12 cellular contexts compared by ENCODE assay signal in genomic region chr14:68084256-68084655, GRCh38.
DNase-seq lines count a peak whose midpoint lies in the region; ATAC-seq and TF ChIP-seq lines count a peak whose summit lies in the region.
"Had no signal": no experiment of that assay in that cellular context is flagged by ENCODE, and none has a peak within 500 bp of the region (broad histone marks: within the 10 kb centered on the region; RNA-seq: fewer than 3 reads in every experiment).

No MANE protein-coding gene starts in this region.

- H3K4me1 ChIP-seq in BE2C = no peaks in the 10 kb centered on the region
- H3K4me1 ChIP-seq in prostate gland (replicated peaks) = no peaks in the 10 kb centered on the region

- no peak overlapping the region for H3K4me3 ChIP-seq in BE2C (ENCODE audit: low read depth, low read length)
- no peak overlapping the region for H3K4me3 ChIP-seq in astrocyte of the cerebellum (ENCODE audit: low read depth, low read length)
- H3K4me3 ChIP-seq in prostate gland = no peak overlapping the region
- H3K4me3 ChIP-seq: testis had no signal

- no peak overlapping the region for H3K27ac ChIP-seq in prostate gland
- H3K27ac ChIP-seq: testis had no signal

- H3K4me3 Mint-ChIP-seq in stimulated activated memory B cell treated with anti-CD40 and anti-IgM and Interleukin-4, amounts not matched to agents 10 μg/mL and 1 μg/mL and 100 μg/mL, for 72 hours = no peak overlapping the region
- H3K4me3 Mint-ChIP-seq: CD8-positive, alpha-beta T cell had no signal

- no peak overlapping the region for H3K27ac Mint-ChIP-seq in stimulated activated memory B cell treated with anti-CD40 and anti-IgM and Interleukin-4, amounts not matched to agents 10 μg/mL and 1 μg/mL and 100 μg/mL, for 72 hours
- H3K27ac Mint-ChIP-seq: CD8-positive, alpha-beta T cell had no signal

- H3K27me3 ChIP-seq in BE2C = no peaks in the 10 kb centered on the region
- H3K27me3 ChIP-seq in prostate gland (replicated peaks; ENCODE audit: insufficient read depth) = no peaks in the 10 kb centered on the region
- H3K27me3 ChIP-seq: testis had no signal

- in situ Hi-C loops in astrocyte of the cerebellum (cut with HindIII; ENCODE audit: low sequenced_read_pairs) = no loop called here

- intact Hi-C loops in prostate gland (cut with DNase I) = no loop called here

- H3K36me3 ChIP-seq in BE2C (no peaks in the 10 kb centered on the region), prostate gland (no peaks in the 10 kb centered on the region)

- TF ChIP-seq CTCF in BE2C (IDR thresholded peaks at IDR 0.05; ENCODE audit: low read depth, low read length) (peak; percentile 10; the same call in 1 of the 2 replicates), astrocyte of the cerebellum (IDR thresholded peaks at IDR 0.05; ENCODE audit: low read depth, low read length, missing control alignments) (peak; percentile 23), prostate gland (IDR thresholded peaks at IDR 0.05) (no peak)

- peaks cover 24% of the 10 kb centered on the region for H3K4me1 Mint-ChIP-seq in stimulated activated memory B cell treated with anti-CD40 and anti-IgM and Interleukin-4, amounts not matched to agents 10 μg/mL and 1 μg/mL and 100 μg/mL, for 72 hours

- no peaks in the 10 kb centered on the region for H3K36me3 Mint-ChIP-seq in stimulated activated memory B cell treated with anti-CD40 and anti-IgM and Interleukin-4, amounts not matched to agents 10 μg/mL and 1 μg/mL and 100 μg/mL, for 72 hours
- H3K36me3 Mint-ChIP-seq: CD8-positive, alpha-beta T cell had no signal

- DNase-seq in BE2C (no peak), HT-29 (ENCODE audit: low spot score) (peak; percentile 11), astrocyte of the cerebellum (ENCODE audit: low read depth) (no peak), kidney tubule cell (ENCODE audit: low spot score) (peak; percentile 27), pons (ENCODE audit: low spot score) (no peak), prostate gland (ENCODE audit: low spot score) (no peak)
- DNase-seq: CD8-positive, alpha-beta T cell; NCI-H446 treated with DMSO at 0.1 percent for 48 hours; T-helper 9 cell; testis had no signal

- no peak for TF ChIP-seq POLR2A in prostate gland (IDR thresholded peaks at IDR 0.05)

- no peaks in the 10 kb centered on the region for H3K9me3 Mint-ChIP-seq in stimulated activated memory B cell treated with anti-CD40 and anti-IgM and Interleukin-4, amounts not matched to agents 10 μg/mL and 1 μg/mL and 100 μg/mL, for 72 hours
- H3K9me3 Mint-ChIP-seq: CD8-positive, alpha-beta T cell had no signal

- no peak for ATAC-seq in stimulated activated memory B cell treated with anti-CD40 and anti-IgM and Interleukin-4, amounts not matched to agents 10 μg/mL and 1 μg/mL and 100 μg/mL, for 72 hours
- ATAC-seq in HG02763 (IDR thresholded peaks at IDR 0.05; ENCODE audit: unreplicated experiment) = no peak
- ATAC-seq: CD8-positive, alpha-beta T cell had no signal

- H3K9me3 ChIP-seq in BE2C = no peaks in the 10 kb centered on the region
- no peaks in the 10 kb centered on the region for H3K9me3 ChIP-seq in prostate gland
- H3K9me3 ChIP-seq: testis had no signal

- H3K27me3 Mint-ChIP-seq in stimulated activated memory B cell treated with anti-CD40 and anti-IgM and Interleukin-4, amounts not matched to agents 10 μg/mL and 1 μg/mL and 100 μg/mL, for 72 hours = no peaks in the 10 kb centered on the region

Comparison
In these comparisons a context has a peak if more than half of its experiments do, and no peak if none do; other contexts are left out.
1. DNase-seq: peak in HT-29 (single experiment) and kidney tubule cell (single experiment); none in BE2C (single experiment), astrocyte of the cerebellum (single experiment), pons (single experiment) and prostate gland (single experiment).
2. CTCF ChIP-seq: peak in BE2C (single experiment) and astrocyte of the cerebellum (single experiment); none in prostate gland (0 of 4).